In the genomic region with DNA sequence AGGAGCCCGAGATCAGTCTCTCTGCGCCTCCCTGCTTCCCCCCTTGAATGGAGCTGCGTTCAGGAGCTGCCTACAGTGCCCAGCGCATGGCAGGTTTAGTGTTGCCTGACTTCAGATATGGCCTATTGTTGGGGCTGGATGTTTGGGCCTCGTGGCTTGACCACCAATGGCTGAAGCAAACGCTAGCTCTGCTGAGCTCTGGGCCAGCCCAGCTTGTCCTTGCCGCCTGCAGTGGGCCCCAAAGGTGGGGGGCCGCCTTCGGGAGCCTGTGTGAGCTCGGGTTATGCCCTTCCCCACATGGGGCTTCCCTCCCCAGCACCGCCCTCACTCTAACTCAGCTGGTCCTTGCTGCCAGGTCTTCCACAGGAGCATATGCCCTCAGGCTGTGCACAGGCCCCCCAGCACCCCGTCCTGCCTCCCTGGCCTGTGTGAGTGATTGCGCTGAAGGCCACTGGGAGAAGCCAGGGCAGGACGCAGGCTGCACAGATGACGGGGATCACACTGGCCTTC, we compare ENCODE assay signal across 12 cellular contexts. TPM values are rescaled to one million over a fixed set of nuclear protein-coding genes. Genes with fewer than 3 reads are reported as not detected.
DNase-seq lines count a peak whose midpoint lies in the region; ATAC-seq and TF ChIP-seq lines count a peak whose summit lies in the region.
"Had no signal": no experiment of that assay in that cellular context is flagged by ENCODE, and none has a peak within 500 bp of the region (broad histone marks: within the 10 kb centered on the region; RNA-seq: fewer than 3 reads in every experiment).

No MANE protein-coding gene starts in this region.

- no peaks in the 10 kb centered on the region for H3K9me3 Mint-ChIP-seq in memory B cell
- no peaks in the 10 kb centered on the region for H3K9me3 Mint-ChIP-seq in type B pancreatic cell
- H3K9me3 Mint-ChIP-seq: activated naive CD8-positive, alpha-beta T cell treated with anti-CD3 and anti-CD28 coated beads for 36 hours had no signal

- H3K9me3 ChIP-seq in heart right ventricle: no peaks in the 10 kb centered on the region
- H3K9me3 ChIP-seq in body of pancreas: no peaks in the 10 kb centered on the region

- H3K36me3 Mint-ChIP-seq in memory B cell: no peaks in the 10 kb centered on the region
- no peaks in the 10 kb centered on the region for H3K36me3 Mint-ChIP-seq in type B pancreatic cell

- H3K4me1 Mint-ChIP-seq in memory B cell (peaks cover 13% of the 10 kb centered on the region), type B pancreatic cell (ENCODE audit: unreplicated experiment) (peaks cover 5% of the 10 kb centered on the region)

- ATAC-seq in heart right ventricle (no peak), Right ventricle myocardium superior (ENCODE audit: poor library complexity) (no peak), body of pancreas (no peak), memory B cell (ENCODE audit: low read depth) (no peak), GM21529 (IDR thresholded peaks at IDR 0.05; ENCODE audit: unreplicated experiment) (no peak)

- H3K4me1 ChIP-seq in heart right ventricle: peaks cover 12 to 44% (median 34%) of the 10 kb centered on the region in 9 donors
- peaks cover 48% of the 10 kb centered on the region for H3K4me1 ChIP-seq in body of pancreas

- H3K4me3 ChIP-seq in heart right ventricle (no peak overlapping the region), body of pancreas (no peak overlapping the region)

- H3K27me3 ChIP-seq in heart right ventricle: no peaks in the 10 kb centered on the region
- no peaks in the 10 kb centered on the region for H3K27me3 ChIP-seq in body of pancreas

- 73 to 77% methylated on average over 15 of the region's 15 CpGs for WGBS in heart right ventricle, 2 donors
- 74 to 82% methylated on average over 6 to 12 of the region's 15 CpGs for WGBS in body of pancreas, 2 donors

- peak overlapping the region in 9 of 10 donors; percentile 64 to 99 (median 86) for H3K27ac ChIP-seq in heart right ventricle
- H3K27ac ChIP-seq in body of pancreas: peak overlapping the region; percentile 90 to 96 (median 94)

- H3K27me3 Mint-ChIP-seq in memory B cell: no peaks in the 10 kb centered on the region
- H3K27me3 Mint-ChIP-seq in type B pancreatic cell: peaks cover 6% of the 10 kb centered on the region

- no peak for TF ChIP-seq POLR2A in body of pancreas (IDR thresholded peaks at IDR 0.05)

- DNase-seq in heart right ventricle: peak in 1 of 2 donors; percentile 25
- no peak for DNase-seq in Right ventricle myocardium superior
- peak in 3 of 4 donors; percentile 41 to 67 (median 56) for DNase-seq in body of pancreas
- no peak for DNase-seq in memory B cell (ENCODE audit: low spot score in 2 of 2)
- no peak for DNase-seq in type B pancreatic cell (ENCODE audit: extremely low spot score, unreplicated experiment)
- DNase-seq in stimulated activated naive CD4-positive, alpha-beta T cell treated with Interleukin-2 at 50 U/mL for 16 hours (lab: John Stamatoyannopoulos, UW): no peak
- no peak for DNase-seq in NCI-H345 (lab: John Stamatoyannopoulos, UW)
- DNase-seq: activated naive CD8-positive, alpha-beta T cell treated with anti-CD3 and anti-CD28 coated beads for 36 hours; DMS153; GOT3; kidney glomerular epithelial cell had no signal

- TF ChIP-seq CTCF in heart right ventricle (IDR thresholded peaks at IDR 0.05): no peak
- TF ChIP-seq CTCF in body of pancreas (IDR thresholded peaks at IDR 0.05): no peak
- no peak for TF ChIP-seq CTCF in type B pancreatic cell (conservative IDR thresholded peaks at IDR 0.05)

- H3K4me3 Mint-ChIP-seq in memory B cell (peak overlapping the region; percentile 14), type B pancreatic cell (peak overlapping the region; percentile 60)
- H3K4me3 Mint-ChIP-seq: activated naive CD8-positive, alpha-beta T cell treated with anti-CD3 and anti-CD28 coated beads for 36 hours had no signal

- peaks cover 0 to 16% (median 0%) of the 10 kb centered on the region in 9 donors for H3K36me3 ChIP-seq in heart right ventricle
- H3K36me3 ChIP-seq in body of pancreas (replicated peaks in 1 of 2; ENCODE audit: insufficient read depth in 1 of 2, low read depth in 2 of 2): no peaks in the 10 kb centered on the region

- intact Hi-C loops in heart right ventricle (cut with DNase I): loop anchor here in 1 of 10 donors (5.0 kb wide), 1 partner anchor 46 kb away; a partner anchor contains a TSS
- intact Hi-C loops in Right ventricle myocardium superior (cut with DNase I): loop anchor here (5.0 kb wide), 1 partner anchor 51 kb away; no protein-coding TSS in a partner anchor
- intact Hi-C loops in body of pancreas (cut with DNase I): no loop called here

- H3K27ac Mint-ChIP-seq in memory B cell (no peak overlapping the region), type B pancreatic cell (no peak overlapping the region)
- H3K27ac Mint-ChIP-seq: activated naive CD8-positive, alpha-beta T cell treated with anti-CD3 and anti-CD28 coated beads for 36 hours had no signal

RNA-seq across cellular contexts. Expression of a gene that starts 2.0 kb away (rescaled TPM):
- total RNA-seq in heart right ventricle: 10 to 100 TPM; 34.5 to 75.9 (median 43.8) TPM
- polyA plus RNA-seq in heart right ventricle: 100 to 1,000 TPM; 123 to 237 TPM
- total RNA-seq in Right ventricle myocardium superior: 52.5 TPM
- total RNA-seq in body of pancreas: 100 to 1,000 TPM in 1 of 2 donors, 10 to 100 TPM in 1; 76.8 to 115 TPM
- 74.4 and 77.0 TPM in 2 replicates for total RNA-seq in type B pancreatic cell (ENCODE audit: low replicate concordance)

RNA-seq across cellular contexts. Expression of a gene that starts 3.5 kb away (rescaled TPM):
- total RNA-seq in heart right ventricle (100 to 1,000 TPM in 4 of 10 donors, 10 to 100 TPM in 6; 68.8 to 152 (median 87.8) TPM), Right ventricle myocardium superior (205 TPM), body of pancreas (10 to 100 TPM; 41.2 to 47.5 TPM), type B pancreatic cell (ENCODE audit: low replicate concordance) (36.8 and 39.1 TPM in 2 replicates)
- 100 to 1,000 TPM; 163 to 474 TPM for polyA plus RNA-seq in heart right ventricle

RNA-seq across cellular contexts. Expression of a gene that starts 7.3 kb away (rescaled TPM):
- under 1 TPM; 0.11 to 0.80 (median 0.27) TPM for total RNA-seq in heart right ventricle
- polyA plus RNA-seq in heart right ventricle: under 1 TPM; 0.61 to 0.95 TPM
- total RNA-seq in Right ventricle myocardium superior: 0.13 TPM
- total RNA-seq in body of pancreas: 1 to 10 TPM; 3.9 to 5.6 TPM
- 0.71 and 9.0 TPM in 2 replicates for total RNA-seq in type B pancreatic cell (ENCODE audit: low replicate concordance)

RNA-seq across cellular contexts. Expression of a gene that starts 11.1 kb away (rescaled TPM):
- 10 to 100 TPM in 4 of 10 donors, 1 to 10 TPM in 6; 7.6 to 13.7 (median 9.9) TPM for total RNA-seq in heart right ventricle
- 10 to 100 TPM in 1 of 2 donors, 1 to 10 TPM in 1; 7.1 to 23.8 TPM for polyA plus RNA-seq in heart right ventricle
- 10.8 TPM for total RNA-seq in Right ventricle myocardium superior
- 100 to 1,000 TPM in 1 of 2 donors, 10 to 100 TPM in 1; 15.8 to 111 TPM for total RNA-seq in body of pancreas
- total RNA-seq in type B pancreatic cell (ENCODE audit: low replicate concordance): 75.8 and 102 TPM in 2 replicates

RNA-seq across cellular contexts. Expression of a gene that starts 29.8 kb away (rescaled TPM):
- total RNA-seq in heart right ventricle (100 to 1,000 TPM in 3 of 10 donors, 10 to 100 TPM in 7; 66.8 to 118 (median 89.2) TPM), Right ventricle myocardium superior (81.9 TPM), body of pancreas (10 to 100 TPM; 65.6 to 89.0 TPM), type B pancreatic cell (ENCODE audit: low replicate concordance) (146 and 163 TPM in 2 replicates)
- polyA plus RNA-seq in heart right ventricle: 100 to 1,000 TPM; 101 to 261 TPM

Comparison
In these comparisons a context has a peak if more than half of its experiments do, and no peak if none do; other contexts are left out.
1. DNase-seq: peak in body of pancreas (3 of 4); none in Right ventricle myocardium superior (single experiment), memory B cell (0 of 2), type B pancreatic cell (single experiment), stimulated activated naive CD4-positive, alpha-beta T cell treated with Interleukin-2 at 50 U/mL for 16 hours (single experiment) and NCI-H345 (single experiment).